ENCODE assay signal across 19 cellular contexts in genomic region chr11:112377946-112378345, GRCh38.
"Had no signal": no experiment of that assay in that cellular context is flagged by ENCODE, and none has a peak within 500 bp of the region (broad histone marks: within the 10 kb centered on the region; RNA-seq: fewer than 3 reads in every experiment).

No MANE protein-coding gene starts in this region.

- H3K4me3 ChIP-seq: gastrocnemius medialis, lower lobe of right lung, ovary, psoas muscle, sigmoid colon, stomach, thyroid gland, vagina had no signal

- DNase-seq: effector memory CD8-positive, alpha-beta T cell; gastrocnemius medialis; head of caudate nucleus; left ventricle myocardium superior; lower lobe of right lung; natural killer cell; occipital lobe; ovary; posterior cingulate gyrus; psoas muscle; right cardiac atrium; sigmoid colon; stimulated activated CD4-positive, alpha-beta T cell treated with anti-CD3 and anti-CD28 coated beads, Interleukin-2, amount 100 ng/mL, for 24 hours; stimulated activated CD4-positive, alpha-beta T cell treated with anti-CD3 and anti-CD28 coated beads, Interleukin-4, amount 100 ng/mL, for 24 hours; stimulated activated naive CD4-positive, alpha-beta T cell treated with Interleukin-2 at 50 U/mL for 16 hours; stomach; thyroid gland; trophoblast cell had no signal
